In genomic region chr6:29633532-29633901, GRCh38 we compare ENCODE assay signal across 8 cellular contexts.
DNase-seq lines count a peak whose midpoint lies in the region; ATAC-seq and TF ChIP-seq lines count a peak whose summit lies in the region.

No MANE protein-coding gene starts in this region.

- POLR2A ChIA-PET in GM10248 (lab: Yijun Ruan, JAX), result no interaction called here

- H3K27ac Mint-ChIP-seq in effector memory CD8-positive, alpha-beta T cell, result peak overlapping the region; percentile 41 to 68

- H3K36me3 ChIP-seq in muscle layer of duodenum (ENCODE audit: control insufficient read depth in 1 of 2, insufficient read depth in 2 of 2, low read length in 2 of 2), result no peaks in the 10 kb centered on the region

- H3K36me3 Mint-ChIP-seq in effector memory CD8-positive, alpha-beta T cell (ENCODE audit: insufficient read depth), result no peaks in the 10 kb centered on the region

- no peak for TF ChIP-seq CTCF in GM12865 (IDR thresholded peaks at IDR 0.05; ENCODE audit: insufficient read depth, low read depth, low read length, missing control alignments)
- TF ChIP-seq CTCF in GM10248 (IDR thresholded peaks at IDR 0.05; ENCODE audit: control extremely low read depth, extremely low read depth, low read depth, missing control alignments), result no peak

- DNase-seq in GM12865 (ENCODE audit: low read depth) (no peak), NCI-H69 (lab: John Stamatoyannopoulos, UW) (peak; percentile 57), GM10248 (ENCODE audit: extremely low spot score) (no peak), DMS 273 (lab: John Stamatoyannopoulos, UW; ENCODE audit: unreplicated experiment) (no peak)
- no peak for DNase-seq in effector memory CD8-positive, alpha-beta T cell

- peaks cover 5 to 31% of the 10 kb centered on the region in 2 donors for H3K4me1 ChIP-seq in muscle layer of duodenum (ENCODE audit: control insufficient read depth in 1 of 2, insufficient read depth in 2 of 2, low read length in 2 of 2)

- H3K9me3 ChIP-seq in muscle layer of duodenum (ENCODE audit: control insufficient read depth in 1 of 2, low read length in 2 of 2), result no peaks in the 10 kb centered on the region

- H3K4me3 ChIP-seq in GM12865 (ENCODE audit: low read depth, low read length) (peak overlapping the region; percentile 70; the same call in 1 of the 2 replicates), muscle layer of duodenum (ENCODE audit: low read depth in 1 of 2, low read length in 2 of 2) (peak overlapping the region; percentile 53 to 76)

- no peak for ATAC-seq in effector memory CD8-positive, alpha-beta T cell (replicated peaks)
- ATAC-seq in GM19467 (IDR thresholded peaks at IDR 0.05; ENCODE audit: unreplicated experiment) (no peak), GM18505 (IDR thresholded peaks at IDR 0.05; ENCODE audit: unreplicated experiment) (no peak)

- peak overlapping the region; percentile 79 to 90 for H3K4me3 Mint-ChIP-seq in effector memory CD8-positive, alpha-beta T cell

- CTCF ChIA-PET in GM10248 (lab: Yijun Ruan, JAX), result interaction anchor here (1.0 to 2.6 kb wide), 4 partner anchors 11 to 21 kb away, joined by 3 to 17 read pairs (median 9); no protein-coding TSS in a partner anchor

- peaks cover 25 to 27% of the 10 kb centered on the region in 2 donors for H3K4me1 Mint-ChIP-seq in effector memory CD8-positive, alpha-beta T cell (ENCODE audit: low read depth in 2 of 2)

- peaks cover 15 to 24% of the 10 kb centered on the region in 2 donors for H3K27me3 Mint-ChIP-seq in effector memory CD8-positive, alpha-beta T cell

- no peak for TF ChIP-seq POLR2A in GM18505 (IDR thresholded peaks at IDR 0.05; ENCODE audit: borderline replicate concordance, extremely low read depth, insufficient read depth, insufficient read length)

- H3K27me3 ChIP-seq in muscle layer of duodenum (ENCODE audit: low read depth, low read length), result no peaks in the 10 kb centered on the region

- no peak overlapping the region for H3K27ac ChIP-seq in muscle layer of duodenum (ENCODE audit: low read length)

- no peaks in the 10 kb centered on the region for H3K9me3 Mint-ChIP-seq in effector memory CD8-positive, alpha-beta T cell
